ENCODE assay signal across 9 cellular contexts in the genomic region with DNA sequence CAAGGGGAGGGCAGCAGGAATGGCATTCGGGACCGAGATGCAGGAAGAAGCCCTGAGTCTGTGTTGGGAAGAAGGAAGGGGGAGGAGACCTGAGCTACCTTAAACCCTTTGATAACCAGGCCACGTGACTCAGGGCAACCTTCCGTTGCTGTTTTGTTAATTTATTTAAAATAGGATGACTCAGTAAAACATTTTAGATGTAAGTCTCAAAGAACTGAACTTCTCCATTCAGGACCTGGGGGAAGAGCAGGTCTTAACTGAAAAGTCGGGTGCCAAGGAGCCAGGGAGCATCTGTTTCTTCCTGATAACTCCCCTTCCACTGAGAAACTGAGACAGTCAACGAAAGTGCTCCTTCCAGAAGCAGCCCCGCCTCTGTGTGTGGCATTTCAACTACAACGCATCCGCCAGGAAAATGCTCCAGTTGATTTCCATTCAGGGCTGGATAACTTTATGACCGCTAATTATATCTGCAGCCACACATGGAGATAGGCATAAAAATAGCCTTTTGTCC.
A peak's percentile ranks its signal among the peaks of the same experiment; 100 is the strongest.
DNase-seq lines count a peak whose midpoint lies in the region; ATAC-seq, FAIRE-seq and TF ChIP-seq lines count a peak whose summit lies in the region.
"Had no signal": no experiment of that assay in that cellular context is flagged by ENCODE, and none has a peak within 500 bp of the region (broad histone marks: within the 10 kb centered on the region; RNA-seq: fewer than 3 reads in every experiment).

No MANE protein-coding gene starts in this region.

- no peaks in the 10 kb centered on the region for H3K9me3 Mint-ChIP-seq in activated naive CD4-positive, alpha-beta T cell treated with anti-CD3 and anti-CD28 coated beads, Interleukin-2, amount 50 U/mL, for 72 hours

- TF ChIP-seq POLR2A in vagina (IDR thresholded peaks at IDR 0.05) (no peak), GM12891 (IDR thresholded peaks at IDR 0.05; ENCODE audit: low read depth, low read length) (no peak)

- H3K27ac Mint-ChIP-seq in activated naive CD4-positive, alpha-beta T cell treated with anti-CD3 and anti-CD28 coated beads, Interleukin-2, amount 50 U/mL, for 72 hours: peak overlapping the region; percentile 30 to 51

- H3K9ac ChIP-seq in liver (ENCODE audit: low read depth in 1 of 2, low read length in 2 of 2): no peak overlapping the region

- FAIRE-seq in GM12891 (lab: Jason Lieb, UNC): no peak

- H3K4me1 ChIP-seq in liver (ENCODE audit: control insufficient read depth in 4 of 4, insufficient read depth in 4 of 4, low read length in 3 of 4) (peaks cover 8 to 51% (median 40%) of the 10 kb centered on the region in 4 donors), vagina (peaks cover 50% of the 10 kb centered on the region)

- no peak for ATAC-seq in activated naive CD4-positive, alpha-beta T cell treated with anti-CD3 and anti-CD28 coated beads, Interleukin-2, amount 50 U/mL, for 72 hours

- H3K36me3 Mint-ChIP-seq in activated naive CD4-positive, alpha-beta T cell treated with anti-CD3 and anti-CD28 coated beads, Interleukin-2, amount 50 U/mL, for 72 hours: peaks cover 4 to 35% of the 10 kb centered on the region in 2 donors

- H3K27me3 ChIP-seq in liver (ENCODE audit: control insufficient read depth in 4 of 4, insufficient read depth in 4 of 4, low read length in 3 of 4) (no peaks in the 10 kb centered on the region), vagina (no peaks in the 10 kb centered on the region)

- H3K27ac ChIP-seq in caudate nucleus (ENCODE audit: low read depth, low read length) (peak overlapping the region; percentile 18), liver (ENCODE audit: low read depth in 1 of 2, low read length in 2 of 2) (peak overlapping the region; percentile 88 to 96), vagina (peak overlapping the region; percentile 81)

- no peak for DNase-seq in activated naive CD4-positive, alpha-beta T cell treated with anti-CD3 and anti-CD28 coated beads, Interleukin-2, amount 50 U/mL, for 72 hours (ENCODE audit: low spot score in 2 of 2)
- DNase-seq in activated naive CD4-positive, alpha-beta T cell treated with anti-CD3 and anti-CD28 coated beads, Interleukin-2, amount 50 U/mL, for 16 hours: no peak
- DNase-seq in caudate nucleus (lab: John Stamatoyannopoulos, UW) (no peak), vagina (ENCODE audit: extremely low spot score in 2 of 2) (no peak), GM12891 (ENCODE audit: insufficient read length, low spot score) (no peak), globus pallidus (ENCODE audit: low spot score) (no peak), activated T-cell treated with anti-CD3 and anti-CD28 coated beads for 4 hours (no peak)
- DNase-seq: hippocampal formation had no signal

- H3K4me3 ChIP-seq in liver (ENCODE audit: low read depth in 1 of 3, low read length in 3 of 3) (no peak overlapping the region), vagina (no peak overlapping the region)

- 69% methylated on average over 10 of the region's 10 CpGs for WGBS in liver

- no peak for TF ChIP-seq CTCF in liver (IDR thresholded peaks at IDR 0.05; ENCODE audit: low read depth, low read length, missing input control)
- TF ChIP-seq CTCF in vagina (IDR thresholded peaks at IDR 0.05): no peak

- intact Hi-C loops in vagina (cut with DNase I): loop anchor here (10.0 kb wide), 1 partner anchor 88 kb away; a partner anchor contains a TSS

- H3K36me3 ChIP-seq in liver (ENCODE audit: control insufficient read depth in 4 of 4, insufficient read depth in 3 of 4, low read depth in 1 of 4, low read length in 3 of 4): peaks cover 7 to 31% (median 28%) of the 10 kb centered on the region in 4 donors
- H3K36me3 ChIP-seq in vagina: peaks cover 0 to 37% of the 10 kb centered on the region in 2 donors

- TF ChIP-seq RAD21 in liver (IDR thresholded peaks at IDR 0.05): no peak

- no peaks in the 10 kb centered on the region for H3K9me3 ChIP-seq in liver (ENCODE audit: control insufficient read depth in 4 of 4, low read length in 3 of 4)
- H3K9me3 ChIP-seq in vagina: no peaks in the 10 kb centered on the region

TF ChIP-seq in liver, 16 proteins besides CTCF, POLR2A, EP300 and RAD21:
- no peak for TF ChIP-seq RXRA (IDR thresholded peaks at IDR 0.05)
- TF ChIP-seq, protein P1, sequence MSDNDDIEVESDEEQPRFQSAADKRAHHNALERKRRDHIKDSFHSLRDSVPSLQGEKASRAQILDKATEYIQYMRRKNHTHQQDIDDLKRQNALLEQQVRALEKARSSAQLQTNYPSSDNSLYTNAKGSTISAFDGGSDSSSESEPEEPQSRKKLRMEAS (IDR thresholded peaks at IDR 0.05): no peak
- TF ChIP-seq HNF4A (conservative IDR thresholded peaks at IDR 0.05): no peak
- TF ChIP-seq EGR1 (IDR thresholded peaks at IDR 0.05; ENCODE audit: low read depth in 2 of 2): no peak
- TF ChIP-seq HNF4G (IDR thresholded peaks at IDR 0.05): no peak

TF ChIP-seq in GM12891, 5 proteins besides CTCF, POLR2A, EP300 and RAD21:
- no peak for TF ChIP-seq POU2F2 (IDR thresholded peaks at IDR 0.05; ENCODE audit: low read depth, low read length)
- no peak for TF ChIP-seq PAX5 (IDR thresholded peaks at IDR 0.05; ENCODE audit: insufficient read depth, low read length, severe bottlenecking)
- no peak for TF ChIP-seq SPI1 (IDR thresholded peaks at IDR 0.05; ENCODE audit: low read depth, low read length)
- no peak for TF ChIP-seq POLR2AphosphoS5 (IDR thresholded peaks at IDR 0.05; ENCODE audit: low read depth, low read length)
- no peak for TF ChIP-seq TAF1 (IDR thresholded peaks at IDR 0.05; ENCODE audit: low read depth, low read length)
TF ChIP-seq in GM12891: peak in this region for 0.

Comparison
In these comparisons a context has a peak if more than half of its experiments do, and no peak if none do; other contexts are left out.
1. H3K27ac ChIP-seq: peak in every context shown above with its lines; median percentile 92 in liver; 81 in vagina; 18 in caudate nucleus.